Comparison of ENCODE assay signal across 11 cellular contexts in the genomic region with DNA sequence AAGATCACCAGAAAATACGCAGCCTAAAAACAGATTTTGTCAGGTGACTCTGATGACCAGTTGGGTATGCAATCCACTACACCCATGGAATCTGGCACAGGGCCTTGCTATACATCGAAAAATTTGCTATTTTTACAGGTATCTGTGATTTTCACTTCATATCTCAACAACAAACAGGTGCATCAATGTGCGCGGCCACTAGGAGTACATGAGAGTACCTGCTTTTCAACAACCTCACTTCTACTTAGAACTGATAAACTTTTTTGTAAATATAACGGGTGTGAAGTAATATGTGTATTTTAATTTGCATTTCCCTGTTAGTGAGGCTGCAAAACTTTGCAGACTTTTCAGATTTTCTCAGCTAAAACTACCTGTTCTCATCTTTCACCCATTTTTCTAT.
A peak's percentile ranks its signal among the peaks of the same experiment; 100 is the strongest.
DNase-seq lines count a peak whose midpoint lies in the region; ATAC-seq and TF ChIP-seq lines count a peak whose summit lies in the region.
"Had no signal": no experiment of that assay in that cellular context is flagged by ENCODE, and none has a peak within 500 bp of the region (broad histone marks: within the 10 kb centered on the region; RNA-seq: fewer than 3 reads in every experiment).

No MANE protein-coding gene starts in this region.

- peaks cover 54% of the 10 kb centered on the region for H3K4me1 Mint-ChIP-seq in activated T-cell treated with anti-CD3 and anti-CD28 coated beads, Interleukin-2, amount 50 U/mL, for 72 hours (ENCODE audit: low read depth)
- peaks cover 42% of the 10 kb centered on the region for H3K4me1 Mint-ChIP-seq in stimulated activated memory B cell treated with anti-CD40 and anti-IgM and Interleukin-4, amounts not matched to agents 10 μg/mL and 1 μg/mL and 100 μg/mL, for 72 hours

- H3K27ac Mint-ChIP-seq in activated T-cell treated with anti-CD3 and anti-CD28 coated beads, Interleukin-2, amount 50 U/mL, for 72 hours: peak overlapping the region; percentile 83
- H3K27ac Mint-ChIP-seq in stimulated activated memory B cell treated with anti-CD40 and anti-IgM and Interleukin-4, amounts not matched to agents 10 μg/mL and 1 μg/mL and 100 μg/mL, for 72 hours: peak overlapping the region; percentile 23

- ATAC-seq in activated T-cell treated with anti-CD3 and anti-CD28 coated beads, Interleukin-2, amount 50 U/mL, for 72 hours (replicated peaks in 1 of 2): no peak
- no peak for ATAC-seq in stimulated activated memory B cell treated with anti-CD40 and anti-IgM and Interleukin-4, amounts not matched to agents 10 μg/mL and 1 μg/mL and 100 μg/mL, for 72 hours
- ATAC-seq in GM19395 (IDR thresholded peaks at IDR 0.05; ENCODE audit: unreplicated experiment): no peak
- ATAC-seq: left lobe of liver had no signal

- H3K36me3 Mint-ChIP-seq in activated T-cell treated with anti-CD3 and anti-CD28 coated beads, Interleukin-2, amount 50 U/mL, for 72 hours (ENCODE audit: insufficient read depth in 2 of 2): peaks cover 3 to 19% of the 10 kb centered on the region in 2 donors
- H3K36me3 Mint-ChIP-seq in stimulated activated memory B cell treated with anti-CD40 and anti-IgM and Interleukin-4, amounts not matched to agents 10 μg/mL and 1 μg/mL and 100 μg/mL, for 72 hours: peaks cover 25% of the 10 kb centered on the region

- TF ChIP-seq CTCF in epithelial cell of proximal tubule (conservative IDR thresholded peaks at IDR 0.05; ENCODE audit: low read depth, low read length): peak; percentile 25

- H3K9me3 Mint-ChIP-seq in activated T-cell treated with anti-CD3 and anti-CD28 coated beads, Interleukin-2, amount 50 U/mL, for 72 hours: no peaks in the 10 kb centered on the region
- H3K9me3 Mint-ChIP-seq in stimulated activated memory B cell treated with anti-CD40 and anti-IgM and Interleukin-4, amounts not matched to agents 10 μg/mL and 1 μg/mL and 100 μg/mL, for 72 hours: no peaks in the 10 kb centered on the region

- peak overlapping the region in 1 of 2 donors; percentile 69 for H3K4me3 Mint-ChIP-seq in activated T-cell treated with anti-CD3 and anti-CD28 coated beads, Interleukin-2, amount 50 U/mL, for 72 hours
- H3K4me3 Mint-ChIP-seq in stimulated activated memory B cell treated with anti-CD40 and anti-IgM and Interleukin-4, amounts not matched to agents 10 μg/mL and 1 μg/mL and 100 μg/mL, for 72 hours: no peak overlapping the region

- H3K4me3 ChIP-seq in epithelial cell of proximal tubule (ENCODE audit: low read depth, low read length): no peak overlapping the region

- H3K27me3 Mint-ChIP-seq in activated T-cell treated with anti-CD3 and anti-CD28 coated beads, Interleukin-2, amount 50 U/mL, for 72 hours (ENCODE audit: low read depth): no peaks in the 10 kb centered on the region
- H3K27me3 Mint-ChIP-seq in stimulated activated memory B cell treated with anti-CD40 and anti-IgM and Interleukin-4, amounts not matched to agents 10 μg/mL and 1 μg/mL and 100 μg/mL, for 72 hours: no peaks in the 10 kb centered on the region

- no peak for DNase-seq in activated T-cell treated with anti-CD3 and anti-CD28 coated beads, Interleukin-2, amount 50 U/mL, for 72 hours
- DNase-seq in activated T-cell treated with anti-CD3 and anti-CD28 coated beads, Interleukin-2, amount 50 U/mL, for 48 hours: no peak
- DNase-seq in NAMALWA (ENCODE audit: low spot score) (peak; percentile 54), epithelial cell of proximal tubule (ENCODE audit: low read depth) (no peak), NCI-H2081 treated with DMSO at 0.1 percent for 48 hours (lab: John Stamatoyannopoulos, UW) (no peak)
- no peak for DNase-seq in stimulated activated CD4-positive, alpha-beta T cell treated with anti-CD3 and anti-CD28 coated beads, Interleukin-4, amount 100 ng/mL, for 24 hours
- DNase-seq: NCI-H1092, NCI-H526 treated with DMSO at 0.1 percent for 48 hours had no signal
